Comparison of ENCODE assay signal across 16 cellular contexts in genomic region chr1:229149435-229149834, GRCh38.
DNase-seq lines count a peak whose midpoint lies in the region; ATAC-seq, FAIRE-seq and TF ChIP-seq lines count a peak whose summit lies in the region.
"Had no signal": no experiment of that assay in that cellular context is flagged by ENCODE, and none has a peak within 500 bp of the region (broad histone marks: within the 10 kb centered on the region; RNA-seq: fewer than 3 reads in every experiment).

No MANE protein-coding gene starts in this region.

- TF ChIP-seq EP300 in HepG2 (IDR thresholded peaks at IDR 0.05; ENCODE audit: low read depth in 2 of 2, low read length in 2 of 2) (no peak), HepG2 (CRISPR knock-in tag; IDR thresholded peaks at IDR 0.05; ENCODE audit: borderline replicate concordance) (no peak), K562 (IDR thresholded peaks at IDR 0.05; ENCODE audit: low read length) (no peak)

- H4K20me1 ChIP-seq in HepG2 (ENCODE audit: insufficient read depth, low read length) = no peaks in the 10 kb centered on the region
- H4K20me1 ChIP-seq in K562 (replicated peaks; ENCODE audit: control insufficient read depth, insufficient read depth, low read length) = peaks cover 19% of the 10 kb centered on the region
- H4K20me1 ChIP-seq: BLaER1 treated with 17β-estradiol and CSF1 and Interleukin-3, amounts not matched to agents 10 nM and 100 nM had no signal

- H3K36me3 Mint-ChIP-seq in type B pancreatic cell = no peaks in the 10 kb centered on the region
- H3K36me3 Mint-ChIP-seq: CD4-positive, CD25-positive, alpha-beta regulatory T cell had no signal

- H3K27me3 ChIP-seq in HepG2 (ENCODE audit: control insufficient read depth in 1 of 2, insufficient read depth in 2 of 2, low read length in 2 of 2) (no peaks in the 10 kb centered on the region), right lobe of liver (no peaks in the 10 kb centered on the region), K562 (ENCODE audit: control insufficient read depth in 2 of 2, insufficient read depth in 2 of 2, low read length in 2 of 2) (peaks cover 20 to 52% of the 10 kb centered on the region in 2 experiments; a peak in 4 of 5 replicates)

- H3K4me1 Mint-ChIP-seq in type B pancreatic cell (ENCODE audit: unreplicated experiment) = peaks cover 20% of the 10 kb centered on the region

- H3K4me3 ChIP-seq in HepG2 (replicated peaks in 1 of 3; ENCODE audit: insufficient read depth in 1 of 3, low read depth in 2 of 3, low read length in 3 of 3) = no peak overlapping the region
- no peak overlapping the region for H3K4me3 ChIP-seq in right lobe of liver
- H3K4me3 ChIP-seq in K562 = no peak overlapping the region
- H3K4me3 ChIP-seq: BLaER1 treated with 17β-estradiol and CSF1 and Interleukin-3, amounts not matched to agents 10 nM and 100 nM; GM23338 had no signal

- TF ChIP-seq RAD21 in HepG2 (CRISPR knock-in tag; IDR thresholded peaks at IDR 0.05) = no peak
- no peak for TF ChIP-seq RAD21 in K562 (CRISPR knock-in tag; conservative IDR thresholded peaks at IDR 0.05 in 1 of 2, IDR thresholded peaks at IDR 0.05 in 1 of 2)

- in situ Hi-C loops in HepG2 (cut with HindIII; ENCODE audit: extremely low pct_ligation_motif_present, low pct_unique_long_range_greater_than_20kb) = no loop called here
- in situ Hi-C loops in K562 (cut with MboI) = no loop called here

- H3K9me3 ChIP-seq in HepG2 (ENCODE audit: low read length) (no peaks in the 10 kb centered on the region), right lobe of liver (no peaks in the 10 kb centered on the region), K562 (replicated peaks; ENCODE audit: control insufficient read depth, insufficient read depth, low read depth, low read length) (no peaks in the 10 kb centered on the region)

- peaks cover 5% of the 10 kb centered on the region for H3K9me3 Mint-ChIP-seq in type B pancreatic cell
- H3K9me3 Mint-ChIP-seq: CD4-positive, CD25-positive, alpha-beta regulatory T cell; GM23338; H9 had no signal

- no peaks in the 10 kb centered on the region for H3K36me3 ChIP-seq in HepG2 (replicated peaks in 1 of 2; ENCODE audit: control insufficient read depth in 1 of 2, insufficient read depth in 2 of 2, low read length in 2 of 2)
- H3K36me3 ChIP-seq in right lobe of liver = no peaks in the 10 kb centered on the region
- H3K36me3 ChIP-seq in K562 (ENCODE audit: control insufficient read depth, insufficient read depth, low read length) = no peaks in the 10 kb centered on the region
- H3K36me3 ChIP-seq: BLaER1 treated with 17β-estradiol and CSF1 and Interleukin-3, amounts not matched to agents 10 nM and 100 nM had no signal

- H3K4me1 ChIP-seq in HepG2 (ENCODE audit: insufficient read depth, low read length) (peaks cover 46% of the 10 kb centered on the region), right lobe of liver (peaks cover 0 to 8% (median 3%) of the 10 kb centered on the region in 4 donors), K562 (replicated peaks in 1 of 2; ENCODE audit: control insufficient read depth in 2 of 2, insufficient read depth in 2 of 2, low read length in 2 of 2) (peaks cover 17 to 18% of the 10 kb centered on the region in 2 experiments; a peak in 4 of 5 replicates)

- no peak for TF ChIP-seq CTCF in HepG2 (CRISPR knock-in tag; IDR thresholded peaks at IDR 0.05)
- no peak for TF ChIP-seq CTCF in right lobe of liver (IDR thresholded peaks at IDR 0.05)
- no peak for TF ChIP-seq CTCF in K562 (IDR thresholded peaks at IDR 0.05 in 2 of 3, conservative IDR thresholded peaks at IDR 0.05 in 1 of 3; ENCODE audit: insufficient read depth in 2 of 3, low read depth in 1 of 3, low read length in 3 of 3)
- no peak for TF ChIP-seq CTCF in type B pancreatic cell (conservative IDR thresholded peaks at IDR 0.05)

- TF ChIP-seq POLR2A in HepG2 (IDR thresholded peaks at IDR 0.05; ENCODE audit: insufficient read depth in 1 of 2, low read depth in 2 of 2, low read length in 2 of 2) (no peak), right lobe of liver (IDR thresholded peaks at IDR 0.05) (no peak), K562 (conservative IDR thresholded peaks at IDR 0.05) (no peak)

- H3K9ac ChIP-seq in HepG2 (ENCODE audit: insufficient read depth, low read depth, low read length) = no peak overlapping the region
- no peak overlapping the region for H3K9ac ChIP-seq in K562 (ENCODE audit: insufficient read depth in 1 of 2, low read depth in 2 of 2, low read length in 2 of 2)
- H3K9ac ChIP-seq: BLaER1 treated with 17β-estradiol and CSF1 and Interleukin-3, amounts not matched to agents 10 nM and 100 nM had no signal

- DNase-seq in HepG2 (ENCODE audit: low spot score) (no peak), right lobe of liver (no peak), HTR-8/SVneo (ENCODE audit: insufficient read length, low spot score) (no peak), K562 (ENCODE audit: extremely low read depth in 1 of 4, low spot score in 3 of 4) (no peak), type B pancreatic cell (ENCODE audit: extremely low spot score, unreplicated experiment) (no peak), MV-4-11 (lab: John Stamatoyannopoulos, UW) (no peak)
- DNase-seq in effector CD8-positive, alpha-beta T cell (lab: John Stamatoyannopoulos, UW) = no peak
- DNase-seq: 8988T; ACHN; CD4-positive, CD25-positive, alpha-beta regulatory T cell; DMS 273 treated with DMSO at 0.1 percent for 48 hours; DMS79; H9 had no signal

- H2AFZ ChIP-seq in HepG2 (ENCODE audit: low read length) (no peak overlapping the region), K562 (ENCODE audit: low read depth, low read length) (no peak overlapping the region)
- H2AFZ ChIP-seq: GM23338 had no signal

- POLR2A ChIA-PET in HepG2 (lab: Yijun Ruan, JAX) (interaction anchor here (3.8 kb wide), 1 partner anchor 18 kb away, joined by 56 read pairs; no protein-coding TSS in a partner anchor), K562 (lab: Yijun Ruan, JAX) (no interaction called here)

- CTCF ChIA-PET in HepG2 (lab: Yijun Ruan, JAX; ENCODE audit: low intra/inter-chr PET ratio, low total read pairs) (no interaction called here), K562 (lab: Yijun Ruan, JAX; ENCODE audit: low intra/inter-chr PET ratio) (no interaction called here)

- FAIRE-seq in HepG2 (lab: Jason Lieb, UNC) (no peak), HTR-8/SVneo (lab: Jason Lieb, UNC) (peak; percentile 58), K562 (lab: Jason Lieb, UNC) (no peak)
- FAIRE-seq: GM12891 had no signal

- ATAC-seq in HepG2 = no peak
- ATAC-seq in right lobe of liver = no peak
- ATAC-seq in K562 = no peak
- ATAC-seq: GM23338 had no signal

- no peak overlapping the region for H3K27ac Mint-ChIP-seq in type B pancreatic cell
- H3K27ac Mint-ChIP-seq: CD4-positive, CD25-positive, alpha-beta regulatory T cell; GM23338; H9 had no signal

- H3K27me3 Mint-ChIP-seq in type B pancreatic cell = peaks cover 6% of the 10 kb centered on the region
- H3K27me3 Mint-ChIP-seq: CD4-positive, CD25-positive, alpha-beta regulatory T cell had no signal

- no peak overlapping the region for H3K4me3 Mint-ChIP-seq in type B pancreatic cell
- H3K4me3 Mint-ChIP-seq: CD4-positive, CD25-positive, alpha-beta regulatory T cell; GM23338; H9 had no signal

- no peaks in the 10 kb centered on the region for H3K9me1 ChIP-seq in K562 (ENCODE audit: control insufficient read depth, insufficient read depth, low read length)

- intact Hi-C loops in HepG2 (cut with micrococcal nuclease; ENCODE audit: unreplicated experiment) (loop anchor here (2.0 to 5.0 kb wide), 2 partner anchors 152 to 457 kb away; no protein-coding TSS in a partner anchor), right lobe of liver (cut with DNase I) (no loop called here), K562 (cut with micrococcal nuclease) (no loop called here)

- H3K27ac ChIP-seq in HepG2 (ENCODE audit: extremely low read length, insufficient read depth, low read length) (no peak overlapping the region), right lobe of liver (no peak overlapping the region), K562 (ENCODE audit: extremely low read depth, low read depth, low read length) (no peak overlapping the region)
- H3K27ac ChIP-seq: BLaER1 treated with 17β-estradiol and CSF1 and Interleukin-3, amounts not matched to agents 10 nM and 100 nM had no signal

- 100% methylated on average over 2 of the region's 2 CpGs for WGBS in HepG2 (ENCODE audit: low lambda C conversion rate)
- WGBS in right lobe of liver (ENCODE audit: insufficient coverage, low coverage, low lambda C conversion rate, missing lambda C conversion rate) = 100% methylated on average over 2 of the region's 2 CpGs
- 8% methylated on average over 2 of the region's 2 CpGs for WGBS in K562 (ENCODE audit: insufficient coverage, low coverage, missing lambda C conversion rate)

- H3K4me2 ChIP-seq in HepG2 (ENCODE audit: low read depth, low read length) = no peak overlapping the region
- no peak overlapping the region for H3K4me2 ChIP-seq in K562 (ENCODE audit: insufficient read depth, low read length)
- H3K4me2 ChIP-seq: BLaER1 treated with 17β-estradiol and CSF1 and Interleukin-3, amounts not matched to agents 10 nM and 100 nM; GM23338 had no signal

- H3K79me2 ChIP-seq in HepG2 (ENCODE audit: insufficient read depth, low read length) = no peaks in the 10 kb centered on the region
- no peaks in the 10 kb centered on the region for H3K79me2 ChIP-seq in K562 (ENCODE audit: control insufficient read depth, insufficient read depth, low read length)

- BruUV-seq in HepG2 (replicated peaks; lab: Mats Ljungman, UMichigan) (no TSS peak), K562 (replicated peaks; lab: Mats Ljungman, UMichigan) (no TSS peak)

TF ChIP-seq in HepG2, 621 proteins besides CTCF, POLR2A, EP300 and RAD21 (continues in another document):
- TF ChIP-seq ZNF639 (CRISPR knock-in tag; conservative IDR thresholded peaks at IDR 0.05) = no peak

TF ChIP-seq in K562, 482 proteins besides CTCF, POLR2A, EP300 and RAD21:
- TF ChIP-seq RBM25 (IDR thresholded peaks at IDR 0.05; ENCODE audit: low read depth, low read length, severe bottlenecking) (peak; percentile 12), NFIX (CRISPR knock-in tag; IDR thresholded peaks at IDR 0.05; ENCODE audit: low read depth) (no peak)
